Comparison of ENCODE assay signal across 1 cellular context in the genomic region with DNA sequence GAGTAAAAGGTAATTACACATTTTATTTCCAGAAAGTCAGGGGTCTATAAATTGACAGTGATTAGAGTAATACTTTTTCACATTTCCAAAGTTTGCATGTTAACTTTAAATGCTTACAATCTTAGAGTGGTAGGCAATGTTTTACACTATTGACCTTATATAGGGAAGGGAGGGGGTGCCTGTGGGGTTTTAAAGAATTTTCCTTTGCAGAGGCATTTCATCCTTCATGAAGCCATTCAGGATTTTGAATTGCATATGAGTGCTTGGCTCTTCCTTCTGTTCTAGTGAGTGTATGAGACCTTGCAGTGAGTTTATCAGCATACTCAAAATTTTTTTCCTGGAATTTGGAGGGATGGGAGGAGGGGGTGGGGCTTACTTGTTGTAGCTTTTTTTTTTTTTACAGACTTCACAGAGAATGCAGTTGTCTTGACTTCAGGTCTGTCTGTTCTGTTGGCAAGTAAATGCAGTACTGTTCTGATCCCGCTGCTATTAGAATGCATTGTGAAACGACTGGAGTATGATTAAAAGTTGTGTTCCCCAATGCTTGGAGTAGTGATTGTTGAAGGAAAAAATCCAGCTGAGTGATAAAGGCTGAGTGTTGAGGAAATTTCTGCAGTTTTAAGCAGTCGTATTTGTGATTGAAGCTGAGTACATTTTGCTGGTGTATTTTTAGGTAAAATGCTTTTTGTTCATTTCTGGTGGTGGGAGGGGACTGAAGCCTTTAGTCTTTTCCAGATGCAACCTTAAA.
A peak's percentile ranks its signal among the peaks of the same experiment; 100 is the strongest.
TF ChIP-seq lines count a peak whose summit lies in the region.

No MANE protein-coding gene starts in this region.

TF ChIP-seq in SK-N-SH, 30 proteins besides CTCF, POLR2A, EP300 and RAD21 (continued from another document):
- TF ChIP-seq, protein P1, sequence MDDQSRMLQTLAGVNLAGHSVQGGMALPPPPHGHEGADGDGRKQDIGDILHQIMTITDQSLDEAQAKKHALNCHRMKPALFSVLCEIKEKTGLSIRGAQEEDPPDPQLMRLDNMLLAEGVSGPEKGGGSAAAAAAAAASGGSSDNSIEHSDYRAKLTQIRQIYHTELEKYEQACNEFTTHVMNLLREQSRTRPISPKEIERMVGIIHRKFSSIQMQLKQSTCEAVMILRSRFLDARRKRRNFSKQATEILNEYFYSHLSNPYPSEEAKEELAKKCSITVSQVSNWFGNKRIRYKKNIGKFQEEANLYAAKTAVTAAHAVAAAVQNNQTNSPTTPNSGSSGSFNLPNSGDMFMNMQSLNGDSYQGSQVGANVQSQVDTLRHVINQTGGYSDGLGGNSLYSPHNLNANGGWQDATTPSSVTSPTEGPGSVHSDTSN (IDR thresholded peaks at IDR 0.05), result no peak; the same call in 1 of the 2 replicates
- TF ChIP-seq RXRA (IDR thresholded peaks at IDR 0.05; ENCODE audit: borderline replicate concordance, low read depth) (no peak), SMC3 (IDR thresholded peaks at IDR 0.05; ENCODE audit: low read depth, low read length) (no peak), FOXJ3 (CRISPR knock-in tag; IDR thresholded peaks at IDR 0.05) (no peak), NFIC (IDR thresholded peaks at IDR 0.05; ENCODE audit: borderline replicate concordance) (no peak), POLR2AphosphoS5 (IDR thresholded peaks at IDR 0.05; ENCODE audit: low read depth, low read length) (peak; percentile 72), FOSL2 (IDR thresholded peaks at IDR 0.05; ENCODE audit: borderline replicate concordance, low read depth) (no peak), NRF1 (IDR thresholded peaks at IDR 0.05; ENCODE audit: low read depth, low read length) (no peak), MXI1 (IDR thresholded peaks at IDR 0.05; ENCODE audit: low read depth, low read length) (no peak), YY1 (IDR thresholded peaks at IDR 0.05; ENCODE audit: low read depth) (no peak), GABPA (IDR thresholded peaks at IDR 0.05; ENCODE audit: low read depth) (no peak), JUND (IDR thresholded peaks at IDR 0.05) (0 out of 2 replicates have a peak, but pooled peaks have one; percentile 8), RFX5 (IDR thresholded peaks at IDR 0.05; ENCODE audit: low read length) (no peak), TCF12 (IDR thresholded peaks at IDR 0.05) (no peak), EZH2phosphoT487 (IDR thresholded peaks at IDR 0.05; ENCODE audit: borderline replicate concordance, low read depth) (no peak), ELF1 (IDR thresholded peaks at IDR 0.05) (0 out of 2 replicates have a peak, but pooled peaks have one; percentile 14)
- TF ChIP-seq, protein P2, sequence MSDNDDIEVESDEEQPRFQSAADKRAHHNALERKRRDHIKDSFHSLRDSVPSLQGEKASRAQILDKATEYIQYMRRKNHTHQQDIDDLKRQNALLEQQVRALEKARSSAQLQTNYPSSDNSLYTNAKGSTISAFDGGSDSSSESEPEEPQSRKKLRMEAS (IDR thresholded peaks at IDR 0.05; ENCODE audit: low read depth), result no peak
- TF ChIP-seq, protein P3, sequence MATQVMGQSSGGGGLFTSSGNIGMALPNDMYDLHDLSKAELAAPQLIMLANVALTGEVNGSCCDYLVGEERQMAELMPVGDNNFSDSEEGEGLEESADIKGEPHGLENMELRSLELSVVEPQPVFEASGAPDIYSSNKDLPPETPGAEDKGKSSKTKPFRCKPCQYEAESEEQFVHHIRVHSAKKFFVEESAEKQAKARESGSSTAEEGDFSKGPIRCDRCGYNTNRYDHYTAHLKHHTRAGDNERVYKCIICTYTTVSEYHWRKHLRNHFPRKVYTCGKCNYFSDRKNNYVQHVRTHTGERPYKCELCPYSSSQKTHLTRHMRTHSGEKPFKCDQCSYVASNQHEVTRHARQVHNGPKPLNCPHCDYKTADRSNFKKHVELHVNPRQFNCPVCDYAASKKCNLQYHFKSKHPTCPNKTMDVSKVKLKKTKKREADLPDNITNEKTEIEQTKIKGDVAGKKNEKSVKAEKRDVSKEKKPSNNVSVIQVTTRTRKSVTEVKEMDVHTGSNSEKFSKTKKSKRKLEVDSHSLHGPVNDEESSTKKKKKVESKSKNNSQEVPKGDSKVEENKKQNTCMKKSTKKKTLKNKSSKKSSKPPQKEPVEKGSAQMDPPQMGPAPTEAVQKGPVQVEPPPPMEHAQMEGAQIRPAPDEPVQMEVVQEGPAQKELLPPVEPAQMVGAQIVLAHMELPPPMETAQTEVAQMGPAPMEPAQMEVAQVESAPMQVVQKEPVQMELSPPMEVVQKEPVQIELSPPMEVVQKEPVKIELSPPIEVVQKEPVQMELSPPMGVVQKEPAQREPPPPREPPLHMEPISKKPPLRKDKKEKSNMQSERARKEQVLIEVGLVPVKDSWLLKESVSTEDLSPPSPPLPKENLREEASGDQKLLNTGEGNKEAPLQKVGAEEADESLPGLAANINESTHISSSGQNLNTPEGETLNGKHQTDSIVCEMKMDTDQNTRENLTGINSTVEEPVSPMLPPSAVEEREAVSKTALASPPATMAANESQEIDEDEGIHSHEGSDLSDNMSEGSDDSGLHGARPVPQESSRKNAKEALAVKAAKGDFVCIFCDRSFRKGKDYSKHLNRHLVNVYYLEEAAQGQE (IDR thresholded peaks at IDR 0.05; ENCODE audit: low read depth, low read length), result no peak
